30 cellular contexts compared by ENCODE assay signal in the genomic region with DNA sequence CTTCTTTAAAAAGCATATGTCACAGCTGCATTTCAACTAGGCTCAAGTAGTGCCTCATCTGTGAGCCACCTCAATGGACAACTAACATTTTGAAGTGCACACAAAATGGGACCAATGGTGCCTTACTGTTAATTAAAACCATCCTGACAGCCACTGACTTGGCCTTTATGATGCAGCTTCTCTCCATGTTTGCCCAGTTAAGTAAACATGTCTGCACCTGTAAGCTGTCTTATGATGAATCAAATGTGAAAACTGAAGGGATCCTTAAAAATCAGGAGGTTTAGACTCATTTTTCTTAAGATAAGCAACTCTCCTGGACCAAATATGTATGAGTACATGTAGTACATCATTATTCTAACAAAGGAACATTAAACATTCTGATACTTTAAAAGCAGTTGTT.
DNase-seq lines count a peak whose midpoint lies in the region; ATAC-seq and TF ChIP-seq lines count a peak whose summit lies in the region.
"Had no signal": no experiment of that assay in that cellular context is flagged by ENCODE, and none has a peak within 500 bp of the region (broad histone marks: within the 10 kb centered on the region; RNA-seq: fewer than 3 reads in every experiment).

No MANE protein-coding gene starts in this region.

- intact Hi-C loops in prostate gland (cut with DNase I), result no loop called here

- no peak overlapping the region for H3K4me3 Mint-ChIP-seq in glutamatergic neuron (ENCODE audit: unreplicated experiment)
- H3K4me3 Mint-ChIP-seq: activated CD8-positive, alpha-beta T cell treated with anti-CD3 and anti-CD28 coated beads for 36 hours; activated T-helper 17 cell treated with anti-CD3 and anti-CD28 coated beads, Interleukin-2, amount 50 U/mL, for 72 hours; CD4-positive, CD25-positive, alpha-beta regulatory T cell; natural killer cell treated with Interleukin-12 subunit alpha and Interleukin-12 subunit beta and Interleukin-15 and Interleukin-18, amount 100 ng/mL, for 72 hours; T-helper 17 cell had no signal

- DNase-seq in NCI-H2171 treated with DMSO at 0.1 percent for 48 hours (lab: John Stamatoyannopoulos, UW) (peak; percentile 29), NCI-H2171 (lab: John Stamatoyannopoulos, UW) (no peak), NCI-H146 treated with DMSO at 0.1 percent for 48 hours (lab: John Stamatoyannopoulos, UW; ENCODE audit: unreplicated experiment) (peak; percentile 62), NCI-H748 (lab: John Stamatoyannopoulos, UW; ENCODE audit: unreplicated experiment) (peak; percentile 89), glutamatergic neuron (no peak), prostate gland (ENCODE audit: low spot score) (no peak)
- DNase-seq in activated CD4-positive, alpha-beta T cell treated with anti-CD3 and anti-CD28 coated beads for 4 hours, result no peak
- DNase-seq: activated CD4-positive, CD25-positive, alpha-beta regulatory T cell treated with anti-CD3 and anti-CD28 coated beads, Interleukin-2, amount 50 U/mL, for 72 hours; activated CD8-positive, alpha-beta memory T cell treated with anti-CD3 and anti-CD28 coated beads, Interleukin-2, amount 50 U/mL, for 48 hours; activated CD8-positive, alpha-beta T cell treated with anti-CD3 and anti-CD28 coated beads for 36 hours; activated naive CD4-positive, alpha-beta T cell treated with anti-CD3 and anti-CD28 coated beads, Interleukin-2, amount 50 U/mL, for 16 hours; AML-193; brain microvascular endothelial cell; CD4-positive, CD25-positive, alpha-beta regulatory T cell; hippocampal formation; KBM-7; NCI-H1436 treated with DMSO at 0.1 percent for 48 hours; NCI-H226; occipital lobe; PC-9; psoas muscle; stimulated activated CD4-positive, alpha-beta T cell treated with anti-CD3 and anti-CD28 coated beads, Interleukin-15, amount 100 ng/mL, for 24 hours; stimulated activated CD4-positive, alpha-beta T cell treated with anti-CD3 and anti-CD28 coated beads, Interleukin-4, amount 100 ng/mL, for 4 hours; T-helper 17 cell; transverse colon had no signal

- H3K9me3 ChIP-seq in prostate gland, result no peaks in the 10 kb centered on the region
- H3K9me3 ChIP-seq: A549, gastroesophageal sphincter, psoas muscle, transverse colon had no signal

- peaks cover 46% of the 10 kb centered on the region for H3K4me1 Mint-ChIP-seq in glutamatergic neuron (ENCODE audit: low read depth, unreplicated experiment)
- H3K4me1 Mint-ChIP-seq: activated T-helper 17 cell treated with anti-CD3 and anti-CD28 coated beads, Interleukin-2, amount 50 U/mL, for 72 hours; T-helper 17 cell had no signal

- no peaks in the 10 kb centered on the region for H3K27me3 ChIP-seq in prostate gland (replicated peaks; ENCODE audit: insufficient read depth)
- H3K27me3 ChIP-seq: brain microvascular endothelial cell, gastroesophageal sphincter, transverse colon had no signal

- no peaks in the 10 kb centered on the region for H3K4me1 ChIP-seq in prostate gland (replicated peaks)
- H3K4me1 ChIP-seq: gastroesophageal sphincter, psoas muscle, transverse colon had no signal

- H3K9me3 Mint-ChIP-seq in glutamatergic neuron (ENCODE audit: unreplicated experiment), result peaks cover 5% of the 10 kb centered on the region
- H3K9me3 Mint-ChIP-seq: activated CD8-positive, alpha-beta T cell treated with anti-CD3 and anti-CD28 coated beads for 36 hours had no signal

- H3K27ac ChIP-seq in prostate gland, result no peak overlapping the region
- H3K27ac ChIP-seq: A549, brain microvascular endothelial cell, gastroesophageal sphincter, PC-9, psoas muscle, transverse colon had no signal

- no peak overlapping the region for H3K4me3 ChIP-seq in prostate gland
- H3K4me3 ChIP-seq: A549, gastroesophageal sphincter, PC-9, psoas muscle, transverse colon had no signal

- no peaks in the 10 kb centered on the region for H3K36me3 ChIP-seq in prostate gland
- H3K36me3 ChIP-seq: brain microvascular endothelial cell, gastroesophageal sphincter, transverse colon had no signal

- H3K36me3 Mint-ChIP-seq in glutamatergic neuron (ENCODE audit: unreplicated experiment), result no peaks in the 10 kb centered on the region
- H3K36me3 Mint-ChIP-seq: CD4-positive, CD25-positive, alpha-beta regulatory T cell had no signal

- no peaks in the 10 kb centered on the region for H3K27me3 Mint-ChIP-seq in glutamatergic neuron (ENCODE audit: unreplicated experiment)
- H3K27me3 Mint-ChIP-seq: activated CD8-positive, alpha-beta T cell treated with anti-CD3 and anti-CD28 coated beads for 36 hours; activated T-helper 17 cell treated with anti-CD3 and anti-CD28 coated beads, Interleukin-2, amount 50 U/mL, for 72 hours; CD4-positive, CD25-positive, alpha-beta regulatory T cell; natural killer cell treated with Interleukin-12 subunit alpha and Interleukin-12 subunit beta and Interleukin-15 and Interleukin-18, amount 100 ng/mL, for 72 hours; T-helper 17 cell had no signal

- TF ChIP-seq POLR2A in prostate gland (IDR thresholded peaks at IDR 0.05), result no peak

- ATAC-seq in activated CD4-positive, CD25-positive, alpha-beta regulatory T cell treated with anti-CD3 and anti-CD28 coated beads, Interleukin-2, amount 50 U/mL, for 24 hours, result no peak
- ATAC-seq: A549; activated CD8-positive, alpha-beta T cell treated with anti-CD3 and anti-CD28 coated beads for 36 hours; activated T-helper 17 cell treated with anti-CD3 and anti-CD28 coated beads, Interleukin-2, amount 50 U/mL, for 72 hours; gastroesophageal sphincter; natural killer cell treated with Interleukin-12 subunit alpha and Interleukin-12 subunit beta and Interleukin-15 and Interleukin-18, amount 100 ng/mL, for 72 hours; psoas muscle; T-helper 17 cell had no signal

- TF ChIP-seq CTCF in glutamatergic neuron (IDR thresholded peaks at IDR 0.05; ENCODE audit: partially characterized antibody, unreplicated experiment) (no peak), prostate gland (IDR thresholded peaks at IDR 0.05) (no peak)

- peak overlapping the region; percentile 45 for H3K27ac Mint-ChIP-seq in glutamatergic neuron (ENCODE audit: unreplicated experiment)
- H3K27ac Mint-ChIP-seq: activated CD8-positive, alpha-beta T cell treated with anti-CD3 and anti-CD28 coated beads for 36 hours; activated T-helper 17 cell treated with anti-CD3 and anti-CD28 coated beads, Interleukin-2, amount 50 U/mL, for 72 hours; CD4-positive, CD25-positive, alpha-beta regulatory T cell; natural killer cell treated with Interleukin-12 subunit alpha and Interleukin-12 subunit beta and Interleukin-15 and Interleukin-18, amount 100 ng/mL, for 72 hours; T-helper 17 cell had no signal

Comparison
In these comparisons a context has a peak if more than half of its experiments do, and no peak if none do; other contexts are left out.
1. DNase-seq: peak in NCI-H2171 treated with DMSO at 0.1 percent for 48 hours (single experiment), NCI-H146 treated with DMSO at 0.1 percent for 48 hours (single experiment) and NCI-H748 (single experiment); none in NCI-H2171 (single experiment), glutamatergic neuron (single experiment), activated CD4-positive, alpha-beta T cell treated with anti-CD3 and anti-CD28 coated beads for 4 hours (0 of 2) and prostate gland (single experiment).